Comparison of ENCODE assay signal across 24 cellular contexts in the genomic region with DNA sequence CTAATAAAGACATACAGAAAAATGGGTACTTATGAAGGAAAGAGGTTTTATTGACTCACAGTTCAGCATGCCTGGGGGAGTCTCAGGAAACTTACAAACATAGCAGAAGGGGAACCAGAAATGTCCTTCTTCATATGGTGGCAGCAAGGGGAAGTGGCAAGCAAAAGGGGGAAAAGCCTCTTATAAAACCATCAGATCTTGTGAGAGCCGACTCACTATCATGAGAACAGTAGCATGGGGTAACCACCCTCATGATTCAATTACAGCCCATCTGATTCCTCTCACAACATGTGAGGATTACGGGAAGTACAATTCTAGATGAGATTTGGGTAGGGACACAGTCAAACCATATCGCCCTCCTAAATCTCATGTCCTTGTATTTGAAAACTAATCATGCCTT.
DNase-seq lines count a peak whose midpoint lies in the region; ATAC-seq and TF ChIP-seq lines count a peak whose summit lies in the region.
"Had no signal": no experiment of that assay in that cellular context is flagged by ENCODE, and none has a peak within 500 bp of the region (broad histone marks: within the 10 kb centered on the region; RNA-seq: fewer than 3 reads in every experiment).

No MANE protein-coding gene starts in this region.

- DNase-seq in A172 (ENCODE audit: low spot score) (peak; percentile 17), HL-60 (ENCODE audit: low read depth in 1 of 2, low spot score in 1 of 2) (peak; percentile 21 to 71), OCI-M1 (lab: John Stamatoyannopoulos, UW) (peak; percentile 55), fibroblast of mammary gland (ENCODE audit: low read depth) (peak; percentile 47), MCF 10A (ENCODE audit: unreplicated experiment) (no peak), DMS153 (lab: John Stamatoyannopoulos, UW) (no peak), SK-N-DZ (ENCODE audit: low spot score) (no peak)
- DNase-seq: DMS79, Kasumi-1, MM.1S, NCI-H1417, NCI-H187, NCI-H446, NCI-H526 treated with DMSO at 0.1 percent for 48 hours, PC-3, RPMI8226, SHP77, T-helper 1 cell had no signal

- H3K4me3 Mint-ChIP-seq in MCF 10A (ENCODE audit: unreplicated experiment), result no peak overlapping the region
- H3K4me3 Mint-ChIP-seq: B cell, CD14-positive monocyte had no signal

- H3K9me3 Mint-ChIP-seq in MCF 10A (ENCODE audit: unreplicated experiment), result no peaks in the 10 kb centered on the region

- H3K4me3 ChIP-seq in HL-60 (replicated peaks; ENCODE audit: insufficient read depth, low read length) (no peak overlapping the region), fibroblast of mammary gland (ENCODE audit: control insufficient read depth, low read depth, low read length) (no peak overlapping the region)
- H3K4me3 ChIP-seq: A549, SK-N-MC had no signal

- intact Hi-C loops in MCF 10A (cut with micrococcal nuclease), result loop anchor here (1.0 kb wide), 1 partner anchor 24 kb away; no protein-coding TSS in a partner anchor

- TF ChIP-seq CTCF in HL-60 (IDR thresholded peaks at IDR 0.05; ENCODE audit: insufficient read depth, low read length) (no peak), fibroblast of mammary gland (conservative IDR thresholded peaks at IDR 0.05; ENCODE audit: control insufficient read depth, insufficient read depth, low read depth, low read length) (no peak), MCF 10A (IDR thresholded peaks at IDR 0.05; ENCODE audit: unreplicated experiment) (no peak)

- H3K4me1 Mint-ChIP-seq in MCF 10A (ENCODE audit: insufficient read depth, unreplicated experiment), result no peaks in the 10 kb centered on the region
- H3K4me1 Mint-ChIP-seq: B cell had no signal

- peaks cover 5% of the 10 kb centered on the region for H3K36me3 Mint-ChIP-seq in MCF 10A (ENCODE audit: insufficient read depth, unreplicated experiment)

- no peak overlapping the region for H3K27ac Mint-ChIP-seq in MCF 10A (ENCODE audit: low read depth, unreplicated experiment)
- H3K27ac Mint-ChIP-seq: B cell, CD14-positive monocyte had no signal

- H3K27me3 Mint-ChIP-seq in MCF 10A (ENCODE audit: insufficient read depth, unreplicated experiment), result no peaks in the 10 kb centered on the region

- peaks cover 6% of the 10 kb centered on the region for H3K27me3 ChIP-seq in HL-60 (ENCODE audit: insufficient read depth, poor library complexity, severe bottlenecking)

- CTCF ChIA-PET in MCF 10A (lab: Yijun Ruan, JAX), result no interaction called here

- peak overlapping the region; percentile 28 for H3K27ac ChIP-seq in HL-60 (replicated peaks)
- H3K27ac ChIP-seq: A549, SK-N-MC had no signal

- POLR2A ChIA-PET in MCF 10A (lab: Yijun Ruan, JAX), result no interaction called here

- no peak for ATAC-seq in HG02840 (IDR thresholded peaks at IDR 0.05; ENCODE audit: low FRiP score, unreplicated experiment)
- ATAC-seq: A549, HCT116, PC-3 had no signal

- no TSS peak for BruUV-seq in MCF 10A (replicated peaks; lab: Mats Ljungman, UMichigan)

Comparison
In these comparisons a context has a peak if more than half of its experiments do, and no peak if none do; other contexts are left out.
1. DNase-seq: peak in A172 (single experiment), HL-60 (2 of 2), OCI-M1 (single experiment) and fibroblast of mammary gland (single experiment); none in MCF 10A (single experiment), DMS153 (single experiment) and SK-N-DZ (single experiment).